ENCODE assay signal across 11 cellular contexts in genomic region chr14:61489002-61489401, GRCh38.
DNase-seq lines count a peak whose midpoint lies in the region; ATAC-seq and TF ChIP-seq lines count a peak whose summit lies in the region.
"Had no signal": no experiment of that assay in that cellular context is flagged by ENCODE, and none has a peak within 500 bp of the region (broad histone marks: within the 10 kb centered on the region; RNA-seq: fewer than 3 reads in every experiment).

No MANE protein-coding gene starts in this region.

- ATAC-seq in Right ventricle myocardium inferior (peak; percentile 41), memory B cell (ENCODE audit: low read depth) (no peak), HG02973 (IDR thresholded peaks at IDR 0.05; ENCODE audit: unreplicated experiment) (no peak)

- H3K27me3 Mint-ChIP-seq in memory B cell = no peaks in the 10 kb centered on the region
- H3K27me3 Mint-ChIP-seq: IgD-negative memory B cell had no signal

- peak overlapping the region in 46 of 59 donors; percentile 1 to 86 (median 53) for H3K27ac ChIP-seq in dorsolateral prefrontal cortex
- peak overlapping the region in 2 of 3 donors; percentile 73 to 80 for H3K27ac ChIP-seq in thyroid gland

- H3K4me3 ChIP-seq in dorsolateral prefrontal cortex = no peak overlapping the region
- H3K4me3 ChIP-seq in thyroid gland (replicated peaks in 1 of 3) = no peak overlapping the region

- no peaks in the 10 kb centered on the region for H3K36me3 ChIP-seq in thyroid gland

- no peaks in the 10 kb centered on the region for H3K9me3 Mint-ChIP-seq in memory B cell
- H3K9me3 Mint-ChIP-seq: IgD-negative memory B cell had no signal

- no peaks in the 10 kb centered on the region for H3K36me3 Mint-ChIP-seq in memory B cell
- H3K36me3 Mint-ChIP-seq: IgD-negative memory B cell had no signal

- H3K9me3 ChIP-seq in thyroid gland = no peaks in the 10 kb centered on the region

- H3K27me3 ChIP-seq in dorsolateral prefrontal cortex (no peaks in the 10 kb centered on the region), thyroid gland (no peaks in the 10 kb centered on the region)

- peak overlapping the region; percentile 12 for H3K27ac Mint-ChIP-seq in memory B cell
- H3K27ac Mint-ChIP-seq: IgD-negative memory B cell had no signal

- intact Hi-C loops in Right ventricle myocardium inferior (cut with DNase I) = no loop called here
- intact Hi-C loops in cardiac septum (cut with DNase I) = no loop called here
- intact Hi-C loops in dorsolateral prefrontal cortex (cut with DNase I) = no loop called here
- intact Hi-C loops in thyroid gland (cut with DNase I) = no loop called here

- H3K4me1 ChIP-seq in thyroid gland = peaks cover 21 to 57% of the 10 kb centered on the region in 2 donors

- DNase-seq in Right ventricle myocardium inferior (ENCODE audit: missing footprints) (no peak), cardiac septum (ENCODE audit: low spot score) (no peak), dorsolateral prefrontal cortex (no peak), memory B cell (ENCODE audit: low spot score in 2 of 2) (no peak), thyroid gland (no peak), NK-92 (lab: John Stamatoyannopoulos, UW; ENCODE audit: unreplicated experiment) (no peak)
- DNase-seq in activated CD4-positive, CD25-positive, alpha-beta regulatory T cell (lab: John Stamatoyannopoulos, UW) = no peak
- DNase-seq: NCI-H1436, NCI-H510A treated with DMSO at 0.1 percent for 48 hours had no signal

- H3K4me1 Mint-ChIP-seq in memory B cell = peaks cover 15% of the 10 kb centered on the region

- no peak for TF ChIP-seq POLR2A in thyroid gland (IDR thresholded peaks at IDR 0.05)

- H3K4me3 Mint-ChIP-seq in memory B cell = no peak overlapping the region
- H3K4me3 Mint-ChIP-seq: IgD-negative memory B cell had no signal

- TF ChIP-seq CTCF in dorsolateral prefrontal cortex (IDR thresholded peaks at IDR 0.05 in 54 of 56, conservative IDR thresholded peaks at IDR 0.05 in 2 of 56; ENCODE audit: low read depth in 1 of 56, partially characterized antibody in 56 of 56) (no peak), thyroid gland (IDR thresholded peaks at IDR 0.05) (no peak)

- WGBS in thyroid gland, 2 donors = 74 to 80% methylated on average over 1 of the region's 1 CpG
